16 cellular contexts compared by ENCODE assay signal in the genomic region with DNA sequence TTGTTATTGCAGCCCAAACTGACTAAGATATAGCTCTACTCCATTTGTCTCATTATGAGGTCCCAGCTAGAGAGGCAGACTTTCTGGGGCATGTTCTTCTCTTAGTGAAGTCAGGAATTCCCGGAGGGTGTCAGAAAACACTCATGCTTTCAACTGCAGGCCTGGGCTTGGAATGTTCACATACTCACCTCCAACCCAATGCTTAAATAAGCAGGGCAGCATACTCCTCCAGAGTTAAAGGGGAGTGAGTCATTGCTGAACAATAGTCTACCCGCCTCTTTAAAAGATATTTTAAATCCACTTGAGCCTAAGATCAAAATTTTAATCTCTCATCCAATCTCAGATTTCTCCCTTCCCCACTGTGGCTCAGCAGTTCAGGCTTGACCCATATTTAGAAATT.
DNase-seq lines count a peak whose midpoint lies in the region; ATAC-seq and TF ChIP-seq lines count a peak whose summit lies in the region.
"Had no signal": no experiment of that assay in that cellular context is flagged by ENCODE, and none has a peak within 500 bp of the region (broad histone marks: within the 10 kb centered on the region; RNA-seq: fewer than 3 reads in every experiment).

No MANE protein-coding gene starts in this region.

- intact Hi-C loops in PC-3 (cut with micrococcal nuclease), result no loop called here

- H3K79me2 ChIP-seq in PC-3 (ENCODE audit: low read length) (no peaks in the 10 kb centered on the region), mesendoderm (ENCODE audit: control insufficient read depth, insufficient read depth, low read length) (no peaks in the 10 kb centered on the region)

- no peak overlapping the region for H2AK5ac ChIP-seq in mesendoderm (ENCODE audit: low read length)

- H4K5ac ChIP-seq in mesendoderm (ENCODE audit: low read length), result no peak overlapping the region

- H3K79me1 ChIP-seq in mesendoderm (ENCODE audit: low read length), result no peaks in the 10 kb centered on the region

- H4K8ac ChIP-seq in mesendoderm (ENCODE audit: low read depth, low read length), result no peak overlapping the region

- POLR2A ChIA-PET in PC-3 (lab: Charles Lee; ENCODE audit: unreplicated experiment), result no interaction called here

- H3K9me3 ChIP-seq in PC-3 (ENCODE audit: low read length), result no peaks in the 10 kb centered on the region
- H3K9me3 ChIP-seq: neutrophil had no signal

- peak overlapping the region; percentile 69 for H3K27ac ChIP-seq in PC-3 (ENCODE audit: low read length)
- no peak overlapping the region for H3K27ac ChIP-seq in mesendoderm (ENCODE audit: low read depth, low read length)
- H3K27ac ChIP-seq: heart right ventricle, neutrophil, skin epidermis had no signal

- H3F3A ChIP-seq in PC-3 (ENCODE audit: low read length, unreplicated experiment), result peaks cover 5% of the 10 kb centered on the region

- H3K9ac ChIP-seq in PC-3 (ENCODE audit: low read length), result no peak overlapping the region
- no peak overlapping the region for H3K9ac ChIP-seq in mesendoderm (ENCODE audit: low read length)

- H3K27me3 ChIP-seq in PC-3 (ENCODE audit: low read length) (no peaks in the 10 kb centered on the region), mesendoderm (ENCODE audit: insufficient read depth, low read length, poor library complexity) (no peaks in the 10 kb centered on the region)
- H3K27me3 ChIP-seq: heart right ventricle, neutrophil had no signal

- TF ChIP-seq CTCF in PC-3 (conservative IDR thresholded peaks at IDR 0.05; ENCODE audit: low read depth, low read length), result no peak

- no peak overlapping the region for H3K18ac ChIP-seq in mesendoderm (ENCODE audit: low read length)

- H3K4me3 ChIP-seq in PC-3 (ENCODE audit: low read length), result no peak overlapping the region
- H3K4me3 ChIP-seq in mesendoderm (ENCODE audit: low read length), result no peak overlapping the region
- H3K4me3 ChIP-seq: heart right ventricle, skin epidermis had no signal

- H2BK15ac ChIP-seq in mesendoderm (replicated peaks; ENCODE audit: low read depth), result no peak overlapping the region

- no peak overlapping the region for H2AFZ ChIP-seq in PC-3 (ENCODE audit: low read length)

- CTCF ChIA-PET in PC-3 (lab: Charles Lee), result no interaction called here

- DNase-seq in EH (ENCODE audit: low read depth) (peak; percentile 78), PC-3 (peak; percentile 93), dermis blood vessel endothelial cell (peak; percentile 49), mesendoderm (peak; percentile 47), COR-L47 (lab: John Stamatoyannopoulos, UW) (no peak), retina (no peak)
- DNase-seq: activated B cell treated with CpG ODN at 0.5 μM for 24 hours; activated naive CD4-positive, alpha-beta T cell; heart right ventricle; KBM-7; NCI-H146; OCI-M1 had no signal

- no peaks in the 10 kb centered on the region for H3K9me2 ChIP-seq in PC-3 (replicated peaks; ENCODE audit: low read length)

- no peak overlapping the region for H3K23ac ChIP-seq in mesendoderm (ENCODE audit: low read length)

- no CpG with 5 or more reads among the region's 2 CpGs for WGBS in mesendoderm (ENCODE audit: extremely low coverage, insufficient coverage, low lambda C conversion rate)

- no peak overlapping the region for H3K56ac ChIP-seq in mesendoderm (ENCODE audit: low read length)

- no TSS peak for BruUV-seq in PC-3 (replicated peaks; lab: Mats Ljungman, UMichigan)

- H4K20me1 ChIP-seq in PC-3 (ENCODE audit: low read length), result no peaks in the 10 kb centered on the region

- no peak overlapping the region for H3K4ac ChIP-seq in mesendoderm (ENCODE audit: low read depth, low read length)

- H3K4me1 ChIP-seq in PC-3 (ENCODE audit: insufficient read depth, low read length) (peaks cover 28% of the 10 kb centered on the region), mesendoderm (ENCODE audit: control insufficient read depth, low read depth, low read length) (no peaks in the 10 kb centered on the region)

- H2BK5ac ChIP-seq in mesendoderm (ENCODE audit: low read length), result no peak overlapping the region

- H3K4me2 ChIP-seq in PC-3 (ENCODE audit: low read length) (peak overlapping the region; percentile 41), mesendoderm (ENCODE audit: low read length) (no peak overlapping the region)

- H3K36me3 ChIP-seq in PC-3 (ENCODE audit: low read depth, low read length) (no peaks in the 10 kb centered on the region), mesendoderm (ENCODE audit: control insufficient read depth, insufficient read depth, low read length) (no peaks in the 10 kb centered on the region)
- H3K36me3 ChIP-seq: heart right ventricle, neutrophil had no signal

- ATAC-seq in PC-3, result peak; percentile 97
- ATAC-seq in GM21529 (IDR thresholded peaks at IDR 0.05; ENCODE audit: unreplicated experiment), result no peak
- no peak for ATAC-seq in HG02623 (IDR thresholded peaks at IDR 0.05; ENCODE audit: unreplicated experiment)

- H2BK120ac ChIP-seq in mesendoderm (ENCODE audit: low read depth, low read length), result no peak overlapping the region

Comparison
In these comparisons a context has a peak if more than half of its experiments do, and no peak if none do; other contexts are left out.
1. DNase-seq: peak in EH (single experiment), PC-3 (single experiment), dermis blood vessel endothelial cell (single experiment) and mesendoderm (single experiment); none in COR-L47 (single experiment) and retina (single experiment).